ENCODE assay signal across 13 cellular contexts in genomic region chr7:25025218-25025671, GRCh38. TPM values are rescaled to one million over a fixed set of nuclear protein-coding genes. Genes with fewer than 3 reads are reported as not detected.
DNase-seq lines count a peak whose midpoint lies in the region; ATAC-seq, FAIRE-seq and TF ChIP-seq lines count a peak whose summit lies in the region.
"Had no signal": no experiment of that assay in that cellular context is flagged by ENCODE, and none has a peak within 500 bp of the region (broad histone marks: within the 10 kb centered on the region; RNA-seq: fewer than 3 reads in every experiment).

No MANE protein-coding gene starts in this region.

- intact Hi-C loops in aorta (cut with DNase I) = no loop called here

- TF ChIP-seq CTCF in AG04449 (IDR thresholded peaks at IDR 0.05; ENCODE audit: insufficient read depth, low read length, missing control alignments) (no peak), bronchial epithelial cell (IDR thresholded peaks at IDR 0.05; ENCODE audit: insufficient read depth, low read length, severe bottlenecking) (no peak)

- DNase-seq in AG04449 (ENCODE audit: low read depth, low spot score) (peak; percentile 69), HTR-8/SVneo (ENCODE audit: insufficient read length, low spot score) (peak; percentile 69), bronchial epithelial cell (ENCODE audit: low read depth) (peak; percentile 79), left lobe of liver (ENCODE audit: low spot score) (no peak), aorta (no peak), NCI-H2029 treated with DMSO at 0.1 percent for 48 hours (lab: John Stamatoyannopoulos, UW) (no peak), occipital lobe (lab: John Stamatoyannopoulos, UW) (no peak)
- DNase-seq: activated T-cell treated with anti-CD3 and anti-CD28 coated beads for 4 hours, dorsolateral prefrontal cortex, NCI-H2107 had no signal

- FAIRE-seq in HTR-8/SVneo (lab: Jason Lieb, UNC) (peak; percentile 95), bronchial epithelial cell (lab: Jason Lieb, UNC) (no peak)

- H3K27me3 ChIP-seq in bronchial epithelial cell (ENCODE audit: control insufficient read depth, insufficient read depth, low read length) (no peaks in the 10 kb centered on the region), aorta (ENCODE audit: control insufficient read depth in 1 of 2, insufficient read depth in 2 of 2, low read length in 1 of 2) (peaks cover 0 to 1% of the 10 kb centered on the region in 2 donors)
- H3K27me3 ChIP-seq: vagina had no signal

- no peaks in the 10 kb centered on the region for H3K4me1 ChIP-seq in aorta (ENCODE audit: control insufficient read depth in 1 of 2, insufficient read depth in 2 of 2, low read length in 2 of 2)

- peaks cover 2% of the 10 kb centered on the region for H3K9me3 ChIP-seq in aorta (ENCODE audit: control insufficient read depth, low read length)
- H3K9me3 ChIP-seq: vagina had no signal

- H3K27ac ChIP-seq in aorta (ENCODE audit: low read depth in 1 of 2, low read length in 2 of 2) = no peak overlapping the region
- H3K27ac ChIP-seq: C4-2B, dorsolateral prefrontal cortex, vagina had no signal

- CTCF ChIA-PET in AG04449 (lab: Yijun Ruan, JAX) = interaction anchor here (1.0 to 5.1 kb wide), 5 partner anchors 43 to 213 kb away, joined by 3 to 21 read pairs (median 4); no protein-coding TSS in a partner anchor

- POLR2A ChIA-PET in AG04449 (lab: Yijun Ruan, JAX) = interaction anchor here (0.9 kb wide), 1 partner anchor 204 kb away, joined by 4 read pairs; no protein-coding TSS in a partner anchor

- ATAC-seq in left lobe of liver (peak; percentile 45), aorta (ENCODE audit: low FRiP score) (no peak), HG03196 (IDR thresholded peaks at IDR 0.05; ENCODE audit: unreplicated experiment) (no peak)

- H3K36me3 ChIP-seq in bronchial epithelial cell (ENCODE audit: control insufficient read depth, insufficient read depth, low read length) = no peaks in the 10 kb centered on the region
- no peaks in the 10 kb centered on the region for H3K36me3 ChIP-seq in aorta (ENCODE audit: control insufficient read depth in 1 of 2, insufficient read depth in 2 of 2, low read length in 1 of 2)
- H3K36me3 ChIP-seq: vagina had no signal

- H3K4me3 ChIP-seq in AG04449 (ENCODE audit: low read depth, low read length) (no peak overlapping the region), bronchial epithelial cell (ENCODE audit: low read depth, low read length) (no peak overlapping the region), aorta (ENCODE audit: low read length in 2 of 2) (no peak overlapping the region)
- H3K4me3 ChIP-seq: dorsolateral prefrontal cortex, vagina had no signal

RNA-seq across cellular contexts. Expression of gene OSBPL3, which starts 45.3 kb away (rescaled TPM):
- total RNA-seq in bronchial epithelial cell = 19.7 and 25.0 TPM in 2 replicates
- total RNA-seq in left lobe of liver = 0.58 TPM
- 10 to 100 TPM in 1 of 2 donors, 1 to 10 TPM in 1; 8.3 to 15.6 TPM for total RNA-seq in aorta
- polyA plus RNA-seq in aorta = 1 to 10 TPM in 1 of 2 donors, under 1 TPM in 1; 0.41 to 2.9 TPM
- total RNA-seq in occipital lobe = 7.3 TPM

Comparison
In these comparisons a context has a peak if more than half of its experiments do, and no peak if none do; other contexts are left out.
1. DNase-seq: peak in AG04449 (single experiment), HTR-8/SVneo (single experiment) and bronchial epithelial cell (single experiment); none in left lobe of liver (single experiment), aorta (0 of 2), NCI-H2029 treated with DMSO at 0.1 percent for 48 hours (single experiment) and occipital lobe (single experiment).